20 cellular contexts compared by ENCODE assay signal in genomic region chr13:109776575-109776974, GRCh38. TPM values are rescaled to one million over a fixed set of nuclear protein-coding genes. Genes with fewer than 3 reads are reported as not detected.
DNase-seq lines count a peak whose midpoint lies in the region; ATAC-seq, FAIRE-seq and TF ChIP-seq lines count a peak whose summit lies in the region.
"Had no signal": no experiment of that assay in that cellular context is flagged by ENCODE, and none has a peak within 500 bp of the region (broad histone marks: within the 10 kb centered on the region; RNA-seq: fewer than 3 reads in every experiment).

No MANE protein-coding gene starts in this region.

- peaks cover 34 to 65% (median 62%) of the 10 kb centered on the region in 4 donors for H3K4me1 Mint-ChIP-seq in naive thymus-derived CD8-positive, alpha-beta T cell

- no peaks in the 10 kb centered on the region for H3K27me3 Mint-ChIP-seq in naive thymus-derived CD8-positive, alpha-beta T cell

- H3K27ac ChIP-seq in A549 (no peak overlapping the region), gastroesophageal sphincter (peak overlapping the region in 2 of 4 donors; percentile 95 to 98)

- no peaks in the 10 kb centered on the region for H3K27me3 ChIP-seq in gastroesophageal sphincter
- H3K27me3 ChIP-seq: BE2C had no signal

- H3K4me2 ChIP-seq in A549: peak overlapping the region; percentile 95

- H3K4me1 ChIP-seq in A549 (peaks cover 61% of the 10 kb centered on the region), gastroesophageal sphincter (peaks cover 3 to 77% (median 4%) of the 10 kb centered on the region in 3 donors)

- H3K36me3 Mint-ChIP-seq in naive thymus-derived CD8-positive, alpha-beta T cell: peaks cover 0 to 20% (median 15%) of the 10 kb centered on the region in 3 donors

- no peak overlapping the region for H3K4me3 ChIP-seq in A549
- H3K4me3 ChIP-seq in gastroesophageal sphincter: peak overlapping the region; percentile 10 to 82
- H3K4me3 ChIP-seq: HAP-1 had no signal

- H3K9me3 Mint-ChIP-seq in naive thymus-derived CD8-positive, alpha-beta T cell: no peaks in the 10 kb centered on the region

- H3K9me3 ChIP-seq in A549: no peaks in the 10 kb centered on the region
- no peaks in the 10 kb centered on the region for H3K9me3 ChIP-seq in gastroesophageal sphincter
- H3K9me3 ChIP-seq: BE2C, HAP-1 had no signal

- no peak for FAIRE-seq in A549 (lab: Jason Lieb, UNC)
- FAIRE-seq in RCC 7860 (lab: Jason Lieb, UNC): peak; percentile 81
- FAIRE-seq: keratinocyte had no signal

- CTCF ChIA-PET in A549 (lab: Yijun Ruan, JAX): interaction anchor here (1.1 kb wide), 1 partner anchor 340 kb away, joined by 5 read pairs; no protein-coding TSS in a partner anchor

- no peak for TF ChIP-seq RAD21 in A549 (conservative IDR thresholded peaks at IDR 0.05 in 1 of 2, IDR thresholded peaks at IDR 0.05 in 1 of 2)

- no peak for TF ChIP-seq EP300 in A549 (IDR thresholded peaks at IDR 0.05)
- TF ChIP-seq EP300 in gastroesophageal sphincter (IDR thresholded peaks at IDR 0.05): no peak

- ATAC-seq in A549 (no peak), GM19395 (IDR thresholded peaks at IDR 0.05; ENCODE audit: unreplicated experiment) (peak; percentile 66), gastroesophageal sphincter (no peak), GM19328 (IDR thresholded peaks at IDR 0.05; ENCODE audit: unreplicated experiment) (no peak)
- ATAC-seq in naive thymus-derived CD8-positive, alpha-beta T cell: no peak

- peaks cover 0 to 26% of the 10 kb centered on the region in 2 donors for H3K36me3 ChIP-seq in gastroesophageal sphincter
- H3K36me3 ChIP-seq: BE2C, HAP-1 had no signal

- POLR2A ChIA-PET in A549 (lab: Yijun Ruan, JAX): no interaction called here
- POLR2A ChIA-PET in naive thymus-derived CD8-positive, alpha-beta T cell (lab: Charles Lee): no interaction called here

- TF ChIP-seq CTCF in A549 (IDR thresholded peaks at IDR 0.05) (no peak), gastroesophageal sphincter (IDR thresholded peaks at IDR 0.05) (no peak)

- peak overlapping the region in 1 of 10 donors; percentile 1 for H3K4me3 Mint-ChIP-seq in naive thymus-derived CD8-positive, alpha-beta T cell

- peak overlapping the region in 1 of 10 donors; percentile 52 for H3K27ac Mint-ChIP-seq in naive thymus-derived CD8-positive, alpha-beta T cell

- TF ChIP-seq POLR2A in A549 (IDR thresholded peaks at IDR 0.05; ENCODE audit: low read length) (no peak), gastroesophageal sphincter (IDR thresholded peaks at IDR 0.05) (no peak)

- DNase-seq in A549 (ENCODE audit: low read depth in 1 of 2, low spot score in 1 of 2): no peak
- DNase-seq in RCC 7860 (ENCODE audit: low spot score): peak; percentile 36
- DNase-seq in H4 (ENCODE audit: low spot score): no peak
- DNase-seq in RKO (ENCODE audit: low spot score): no peak
- DNase-seq in naive thymus-derived CD8-positive, alpha-beta T cell: no peak
- DNase-seq: activated CD4-positive, alpha-beta T cell treated with anti-CD3 and anti-CD28 coated beads, Interleukin-2, amount 50 U/mL, for 4 hours; activated effector memory CD4-positive, alpha-beta T cell treated with anti-CD3 and anti-CD28 coated beads, Interleukin-2, amount 50 U/mL, for 16 hours; BE2C; caudate nucleus; DMS153; MM.1S; Right ventricle myocardium superior; stimulated activated CD4-positive, alpha-beta T cell treated with anti-CD3 and anti-CD28 coated beads, Interleukin-12 subunit alpha, Interleukin-12 subunit beta, amount 100 ng/mL, for 4 hours; substantia nigra; T-helper 9 cell had no signal

TF ChIP-seq in A549, 52 proteins besides CTCF, POLR2A, EP300 and RAD21:
- TF ChIP-seq NPAS2 (CRISPR knock-in tag; IDR thresholded peaks at IDR 0.05; ENCODE audit: borderline replicate concordance): no peak
- no peak for TF ChIP-seq NR3C1 (IDR thresholded peaks at IDR 0.05)
- TF ChIP-seq HOXB13 (CRISPR knock-in tag; IDR thresholded peaks at IDR 0.05; ENCODE audit: low read depth): no peak
- TF ChIP-seq ZC3H11A (IDR thresholded peaks at IDR 0.05): no peak
- TF ChIP-seq ZSCAN20 (CRISPR knock-in tag; IDR thresholded peaks at IDR 0.05): no peak
- no peak for TF ChIP-seq EHMT2 (IDR thresholded peaks at IDR 0.05; ENCODE audit: low read depth)
- no peak for TF ChIP-seq MYC (IDR thresholded peaks at IDR 0.05; ENCODE audit: borderline replicate concordance, low read length)
- TF ChIP-seq POLR2AphosphoS2 (conservative IDR thresholded peaks at IDR 0.05; ENCODE audit: low read length): no peak
- no peak for TF ChIP-seq SMC3 (IDR thresholded peaks at IDR 0.05)
- TF ChIP-seq CBX2 (IDR thresholded peaks at IDR 0.05; ENCODE audit: borderline replicate concordance, low read depth): no peak
- TF ChIP-seq KDM5A (IDR thresholded peaks at IDR 0.05): no peak
- TF ChIP-seq, protein P1, sequence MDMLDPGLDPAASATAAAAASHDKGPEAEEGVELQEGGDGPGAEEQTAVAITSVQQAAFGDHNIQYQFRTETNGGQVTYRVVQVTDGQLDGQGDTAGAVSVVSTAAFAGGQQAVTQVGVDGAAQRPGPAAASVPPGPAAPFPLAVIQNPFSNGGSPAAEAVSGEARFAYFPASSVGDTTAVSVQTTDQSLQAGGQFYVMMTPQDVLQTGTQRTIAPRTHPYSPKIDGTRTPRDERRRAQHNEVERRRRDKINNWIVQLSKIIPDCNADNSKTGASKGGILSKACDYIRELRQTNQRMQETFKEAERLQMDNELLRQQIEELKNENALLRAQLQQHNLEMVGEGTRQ (IDR thresholded peaks at IDR 0.05): no peak
- no peak for TF ChIP-seq RCOR1 (IDR thresholded peaks at IDR 0.05; ENCODE audit: low read depth, low read length)
- TF ChIP-seq SREBF2 (IDR thresholded peaks at IDR 0.05): no peak

RNA-seq across cellular contexts. Expression of gene IRS2, which starts 9.8 kb away (rescaled TPM):
- polyA plus RNA-seq in A549 (2011; rRNA removed) (12.3 and 15.6 TPM in 2 replicates), A549 (2017; fragmentation: RNase III; extraction: RNeasy Plus Mini Kit Qiagen cat#74134 plus additional on column Dnase treatment) (3.9 to 5.2 TPM (median 4.8 TPM) in 3 replicates)
- polyA plus RNA-seq in A549 (2012; cell fraction: cytosol; rRNA removed): 7.6 and 12.9 TPM in 2 replicates
- 10.8 and 17.5 TPM in 2 replicates for polyA plus RNA-seq in A549 (2012; cell fraction: nucleus; rRNA removed)
- polyA minus RNA-seq in A549 (2011; rRNA and poly(A)+ RNA removed): 11.7 and 12.6 TPM in 2 replicates
- 10 to 100 TPM; 29.8 to 69.3 (median 49.4) TPM for total RNA-seq in gastroesophageal sphincter
- total RNA-seq in H4 (2014; rRNA removed; shearing (Covaris generic)): 0.14 and 0.45 TPM in 2 replicates
- total RNA-seq in naive thymus-derived CD8-positive, alpha-beta T cell: 10 to 100 TPM; 20.7 to 21.5 TPM
- polyA plus RNA-seq in naive thymus-derived CD8-positive, alpha-beta T cell: 1 to 10 TPM; 2.1 to 2.9 (median 2.7) TPM

Comparison
In these comparisons a context has a peak if more than half of its experiments do, and no peak if none do; other contexts are left out.
1. RNA of gene IRS2, which starts 9.8 kb away (total RNA-seq): 29.8 to 69.3 TPM in gastroesophageal sphincter and 20.7 to 21.5 TPM in naive thymus-derived CD8-positive, alpha-beta T cell; 0.14 to 0.45 TPM in H4; every median in the first group is over 10 times any median in the second.